Comparison of ENCODE assay signal across 34 cellular contexts in the genomic region with DNA sequence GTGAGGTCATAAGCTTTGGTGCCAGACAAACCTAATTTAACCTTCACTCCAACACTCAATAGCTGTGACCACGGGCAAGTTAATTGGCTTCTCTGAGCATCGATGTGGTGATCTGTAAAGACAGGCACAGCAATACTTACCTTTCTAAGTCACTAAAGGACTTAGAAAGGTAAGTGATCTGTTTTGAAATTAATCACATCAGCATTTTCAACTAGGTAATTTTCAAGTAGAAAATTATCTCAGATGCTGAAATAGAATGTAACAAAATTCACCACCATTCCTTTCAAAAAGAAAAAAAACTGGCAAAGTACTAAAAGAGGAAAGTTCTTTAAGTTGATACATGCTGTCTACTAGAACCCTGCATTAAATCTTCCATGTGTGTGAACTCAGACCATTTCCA.
"Had no signal": no experiment of that assay in that cellular context is flagged by ENCODE, and none has a peak within 500 bp of the region (broad histone marks: within the 10 kb centered on the region; RNA-seq: fewer than 3 reads in every experiment).

No MANE protein-coding gene starts in this region.

- H3K27me3 ChIP-seq: adrenal gland, brain microvascular endothelial cell, breast epithelium had no signal

- H3K9me3 ChIP-seq: adrenal gland, body of pancreas, breast epithelium had no signal

- FAIRE-seq: astrocyte, colon, TTC549 had no signal

- H3K36me3 ChIP-seq: adrenal gland, brain microvascular endothelial cell, breast epithelium had no signal

- H3K4me1 ChIP-seq: adrenal gland, body of pancreas, breast epithelium had no signal

- H3K27ac ChIP-seq: adrenal gland, body of pancreas, brain microvascular endothelial cell, breast epithelium, VCaP had no signal

- DNase-seq: activated B cell treated with CpG ODN at 0.5 μM for 24 hours; activated CD4-positive, alpha-beta memory T cell treated with anti-CD3 and anti-CD28 coated beads for 36 hours; activated CD4-positive, alpha-beta T cell treated with anti-CD3 and anti-CD28 coated beads for 4 hours; activated CD4-positive, alpha-beta T cell treated with anti-CD3 and anti-CD28 coated beads, Interleukin-2, amount 10 ng/mL, durations not matched to agents 24 days and 14 days; activated CD4-positive, alpha-beta T cell treated with anti-CD3 and anti-CD28 coated beads, Interleukin-2, amount 50 U/mL, for 1 hour; activated CD4-positive, alpha-beta T cell treated with anti-CD3 and anti-CD28 coated beads, Interleukin-2, amount 50 U/mL, for 4 hours; activated CD4-positive, CD25-positive, alpha-beta regulatory T cell treated with anti-CD3 and anti-CD28 coated beads, Interleukin-2, amount 50 U/mL, for 72 hours; activated CD8-positive, alpha-beta memory T cell treated with anti-CD3 and anti-CD28 coated beads, Interleukin-2, amount 50 U/mL, for 4 hours; activated CD8-positive, alpha-beta T cell treated with anti-CD3 and anti-CD28 coated beads for 36 hours; activated effector memory CD4-positive, alpha-beta T cell treated with anti-CD3 and anti-CD28 coated beads, Interleukin-2, amount 50 U/mL, for 16 hours; activated gamma-delta T cell treated with Interleukin-2 at 50 U/mL for 16 hours; activated naive CD4-positive, alpha-beta T cell; activated naive CD4-positive, alpha-beta T cell treated with anti-CD3 and anti-CD28 coated beads for 36 hours; activated naive CD4-positive, alpha-beta T cell treated with anti-CD3 and anti-CD28 coated beads, Interleukin-2, amount 50 U/mL, for 16 hours; activated naive CD8-positive, alpha-beta T cell treated with anti-CD3 and anti-CD28 coated beads for 36 hours; activated T-cell treated with anti-CD3 and anti-CD28 coated beads for 4 hours; activated T-cell treated with anti-CD3 and anti-CD28 coated beads, Interleukin-2, amount 50 U/mL, for 1 hour; activated T-cell treated with anti-CD3 and anti-CD28 coated beads, Interleukin-2, amount 50 U/mL, for 4 hours; activated T-cell treated with anti-CD3 and anti-CD28 coated beads, Interleukin-2, amount 50 U/mL, for 72 hours; adrenal gland; amniotic stem cell; aorta; body of pancreas; brain microvascular endothelial cell; central memory CD4-positive, alpha-beta T cell; T-helper 2 cell; T-helper 9 cell had no signal

- ATAC-seq: activated CD8-positive, alpha-beta T cell treated with anti-CD3 and anti-CD28 coated beads for 36 hours; activated naive CD4-positive, alpha-beta T cell treated with anti-CD3 and anti-CD28 coated beads, Interleukin-2, amount 50 U/mL, for 72 hours; activated T-cell treated with anti-CD3 and anti-CD28 coated beads, Interleukin-2, amount 50 U/mL, for 4 hours; activated T-cell treated with anti-CD3 and anti-CD28 coated beads, Interleukin-2, amount 50 U/mL, for 72 hours; activated T-helper 17 cell treated with anti-CD3 and anti-CD28 coated beads, Interleukin-2, amount 50 U/mL, for 72 hours; body of pancreas had no signal

- H3K4me3 ChIP-seq: adrenal gland, body of pancreas, breast epithelium had no signal
